10 cellular contexts compared by ENCODE assay signal in genomic region chr15:90036343-90036742, GRCh38. TPM values are rescaled to one million over a fixed set of nuclear protein-coding genes. Genes with fewer than 3 reads are reported as not detected.
A peak's percentile ranks its signal among the peaks of the same experiment; 100 is the strongest.
DNase-seq lines count a peak whose midpoint lies in the region; ATAC-seq, FAIRE-seq and TF ChIP-seq lines count a peak whose summit lies in the region.
"Had no signal": no experiment of that assay in that cellular context is flagged by ENCODE, and none has a peak within 500 bp of the region (broad histone marks: within the 10 kb centered on the region; RNA-seq: fewer than 3 reads in every experiment).

No MANE protein-coding gene starts in this region.

- no peaks in the 10 kb centered on the region for H4K20me1 ChIP-seq in hepatocyte (ENCODE audit: insufficient read depth, poor library complexity, severe bottlenecking)

- peaks cover 5% of the 10 kb centered on the region for H3K36me3 Mint-ChIP-seq in T-helper 2 cell treated with Interferon-gamma antibody and Interleukin-4, amounts not matched to agents 5 μg/mL and 100 μg/mL, for 36 hours (ENCODE audit: low read depth)
- H3K36me3 Mint-ChIP-seq in T-helper 17 cell (ENCODE audit: low read depth): peaks cover 2% of the 10 kb centered on the region

- peak overlapping the region; percentile 82 for H3K27ac Mint-ChIP-seq in T-helper 2 cell treated with Interferon-gamma antibody and Interleukin-4, amounts not matched to agents 5 μg/mL and 100 μg/mL, for 36 hours
- peak overlapping the region; percentile 93 for H3K27ac Mint-ChIP-seq in T-helper 17 cell

- no peaks in the 10 kb centered on the region for H3K27me3 ChIP-seq in hepatocyte
- no peaks in the 10 kb centered on the region for H3K27me3 ChIP-seq in sigmoid colon

- H3K4me3 ChIP-seq in hepatocyte (no peak overlapping the region), sigmoid colon (no peak overlapping the region)

- no peak for TF ChIP-seq POLR2A in sigmoid colon (IDR thresholded peaks at IDR 0.05)

- no peak overlapping the region for H3K4me2 ChIP-seq in hepatocyte

- no peak overlapping the region for H2AFZ ChIP-seq in hepatocyte

- no peak for TF ChIP-seq CTCF in hepatocyte (IDR thresholded peaks at IDR 0.05; ENCODE audit: poor library complexity)
- TF ChIP-seq CTCF in sigmoid colon (IDR thresholded peaks at IDR 0.05): no peak

- H3K4me1 ChIP-seq in hepatocyte (ENCODE audit: insufficient read depth) (peaks cover 52% of the 10 kb centered on the region), sigmoid colon (peaks cover 0 to 72% (median 41%) of the 10 kb centered on the region in 4 donors)

- H3K9me3 ChIP-seq in T-helper 17 cell (ENCODE audit: control insufficient read depth, low read length, poor library complexity, severe bottlenecking): no peaks in the 10 kb centered on the region
- H3K9me3 ChIP-seq in hepatocyte (ENCODE audit: low read depth): no peaks in the 10 kb centered on the region
- H3K9me3 ChIP-seq in sigmoid colon: no peaks in the 10 kb centered on the region

- TF ChIP-seq EP300 in sigmoid colon (IDR thresholded peaks at IDR 0.05): no peak

- H3K9me2 ChIP-seq in hepatocyte (replicated peaks; ENCODE audit: insufficient read depth): no peaks in the 10 kb centered on the region

- intact Hi-C loops in sigmoid colon (cut with DNase I): no loop called here

- 75% methylated on average over 9 of the region's 9 CpGs for WGBS in hepatocyte (ENCODE audit: low lambda C conversion rate, missing lambda C conversion rate)
- 85 to 87% methylated on average over 9 of the region's 9 CpGs for WGBS in sigmoid colon, 2 donors

- H3K27me3 Mint-ChIP-seq in T-helper 2 cell treated with Interferon-gamma antibody and Interleukin-4, amounts not matched to agents 5 μg/mL and 100 μg/mL, for 36 hours (ENCODE audit: low read depth): no peaks in the 10 kb centered on the region
- H3K27me3 Mint-ChIP-seq in T-helper 17 cell: no peaks in the 10 kb centered on the region

- no peaks in the 10 kb centered on the region for H3K9me3 Mint-ChIP-seq in T-helper 2 cell treated with Interferon-gamma antibody and Interleukin-4, amounts not matched to agents 5 μg/mL and 100 μg/mL, for 36 hours

- H3K36me3 ChIP-seq in hepatocyte (replicated peaks; ENCODE audit: insufficient read depth, low read depth) (no peaks in the 10 kb centered on the region), sigmoid colon (no peaks in the 10 kb centered on the region)

- H3K4me3 Mint-ChIP-seq in T-helper 2 cell treated with Interferon-gamma antibody and Interleukin-4, amounts not matched to agents 5 μg/mL and 100 μg/mL, for 36 hours: no peak overlapping the region
- H3K4me3 Mint-ChIP-seq in T-helper 17 cell: no peak overlapping the region

- peak overlapping the region; percentile 79 for H3K27ac ChIP-seq in hepatocyte
- H3K27ac ChIP-seq in sigmoid colon: peak overlapping the region in 2 of 4 donors; percentile 66

- no peak for ATAC-seq in T-helper 17 cell

- H3K79me2 ChIP-seq in hepatocyte: peaks cover 84% of the 10 kb centered on the region

- peaks cover 65% of the 10 kb centered on the region for H3K4me1 Mint-ChIP-seq in T-helper 2 cell treated with Interferon-gamma antibody and Interleukin-4, amounts not matched to agents 5 μg/mL and 100 μg/mL, for 36 hours (ENCODE audit: low read depth)
- peaks cover 50% of the 10 kb centered on the region for H3K4me1 Mint-ChIP-seq in T-helper 17 cell

- no peak for DNase-seq in T-helper 2 cell treated with Interferon-gamma antibody and Interleukin-4, amounts not matched to agents 5 μg/mL and 100 μg/mL, for 36 hours (ENCODE audit: low spot score)
- no peak for DNase-seq in T-helper 2 cell
- DNase-seq in T-helper 17 cell: no peak
- no peak for DNase-seq in hepatocyte (ENCODE audit: low spot score)
- DNase-seq in sigmoid colon: peak; percentile 38
- no peak for DNase-seq in NCI-H446 treated with DMSO at 0.1 percent for 48 hours (lab: John Stamatoyannopoulos, UW)
- DNase-seq in NCI-H146 (lab: John Stamatoyannopoulos, UW): no peak
- no peak for DNase-seq in frontal cortex (ENCODE audit: low spot score in 2 of 2)
- DNase-seq: activated CD4-positive, CD25-positive, alpha-beta regulatory T cell had no signal

- no peak for FAIRE-seq in frontal cortex (lab: Jason Lieb, UNC)
- FAIRE-seq: GM18507 had no signal

RNA-seq across cellular contexts. Expression of gene ZNF710, which starts 35.2 kb away (rescaled TPM):
- total RNA-seq in T-helper 17 cell (10 to 100 TPM; 11.7 to 14.4 TPM), hepatocyte (14.2 and 17.2 TPM in 2 replicates), sigmoid colon (10 to 100 TPM in 1 of 4 donors, 1 to 10 TPM in 3; 5.3 to 10.0 (median 7.5) TPM), frontal cortex (6.5 TPM)
- polyA plus RNA-seq in hepatocyte (14.5 and 19.7 TPM in 2 replicates), sigmoid colon (10 to 100 TPM; 13.8 to 28.2 (median 24.1) TPM)
